ENCODE assay signal across 8 cellular contexts in the genomic region with DNA sequence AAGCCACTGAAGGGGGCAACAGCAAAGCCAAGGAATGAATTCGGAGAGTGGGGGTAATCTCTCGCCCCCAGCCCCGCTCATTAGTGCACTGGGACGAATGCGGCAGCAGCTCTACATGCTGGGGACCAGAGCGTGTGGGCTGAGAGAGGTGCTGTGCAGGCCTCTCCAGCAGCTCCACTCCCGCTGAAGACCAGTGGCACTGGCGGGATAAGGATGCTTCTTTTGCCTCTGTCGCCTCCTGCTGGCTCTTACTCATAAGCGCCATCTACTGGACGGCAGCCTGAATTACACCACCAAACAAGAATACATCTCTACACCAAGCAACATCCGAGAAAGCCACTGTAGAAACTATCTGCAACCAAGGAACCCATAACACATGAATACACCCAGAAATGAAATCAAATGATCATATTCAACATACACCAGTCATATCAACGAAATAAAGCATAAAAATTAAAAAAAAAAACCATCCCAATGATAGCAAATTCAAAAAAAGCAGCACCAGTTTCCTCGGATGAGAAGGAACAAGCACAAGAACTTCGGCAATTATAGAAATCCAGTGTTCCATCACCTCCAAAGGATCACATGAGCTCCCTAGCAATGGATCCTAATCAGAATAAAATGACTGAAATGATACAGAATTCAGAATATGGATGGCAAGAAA.
DNase-seq lines count a peak whose midpoint lies in the region; ATAC-seq, FAIRE-seq and TF ChIP-seq lines count a peak whose summit lies in the region.

No MANE protein-coding gene starts in this region.

- H3K4me1 ChIP-seq in pancreas, result no peaks in the 10 kb centered on the region

- CTCF ChIA-PET in activated CD4-positive, alpha-beta memory T cell treated with anti-CD3 and anti-CD28 coated beads, Interleukin-2, amount 10 ng/mL, durations not matched to agents 7 days and 5 days (lab: Charles Lee), result interaction anchor here (0.6 to 2.3 kb wide), 7 partner anchors 10 to 1103 kb away, joined by 3 to 9 read pairs (median 3); a partner anchor contains a TSS

- POLR2A ChIA-PET in activated CD4-positive, alpha-beta memory T cell treated with anti-CD3 and anti-CD28 coated beads, Interleukin-2, amount 10 ng/mL, durations not matched to agents 7 days and 5 days (lab: Charles Lee), result no interaction called here

- H3K4me3 Mint-ChIP-seq in activated CD4-positive, alpha-beta memory T cell treated with anti-CD3 and anti-CD28 coated beads, Interleukin-2, amount 10 ng/mL, durations not matched to agents 7 days and 5 days, result no peak overlapping the region

- no peak for TF ChIP-seq POLR2A in NB4 (IDR thresholded peaks at IDR 0.05; ENCODE audit: extremely low read depth, insufficient read length)

- no peak overlapping the region for H3K27ac ChIP-seq in C4-2B
- no peak overlapping the region for H3K27ac ChIP-seq in pancreas

- 77 to 79% methylated on average over 15 of the region's 15 CpGs for WGBS in pancreas, 2 donors

- H3K27me3 ChIP-seq in pancreas, result no peaks in the 10 kb centered on the region

- H3K36me3 Mint-ChIP-seq in activated CD4-positive, alpha-beta memory T cell treated with anti-CD3 and anti-CD28 coated beads, Interleukin-2, amount 10 ng/mL, durations not matched to agents 7 days and 5 days (ENCODE audit: low read depth), result no peaks in the 10 kb centered on the region

- H3K27ac Mint-ChIP-seq in activated CD4-positive, alpha-beta memory T cell treated with anti-CD3 and anti-CD28 coated beads, Interleukin-2, amount 10 ng/mL, durations not matched to agents 7 days and 5 days, result no peak overlapping the region

- no peaks in the 10 kb centered on the region for H3K9me3 Mint-ChIP-seq in activated CD4-positive, alpha-beta memory T cell treated with anti-CD3 and anti-CD28 coated beads, Interleukin-2, amount 10 ng/mL, durations not matched to agents 7 days and 5 days

- DNase-seq in NB4 (ENCODE audit: low read depth) (peak; percentile 78), pancreas (peak in 1 of 6 donors; percentile 48), sciatic nerve (ENCODE audit: low spot score) (no peak), NCI-H2227 treated with DMSO at 0.1 percent for 48 hours (lab: John Stamatoyannopoulos, UW) (no peak)
- peak; percentile 61 for DNase-seq in activated CD4-positive, alpha-beta memory T cell treated with anti-CD3 and anti-CD28 coated beads, Interleukin-2, amount 10 ng/mL, durations not matched to agents 7 days and 5 days

- ATAC-seq in GM21447 (IDR thresholded peaks at IDR 0.05; ENCODE audit: unreplicated experiment), result peak; percentile 38
- ATAC-seq in esophagus mucosa, result peak; percentile 69
- ATAC-seq in pancreas, result peak in 2 of 4 donors; percentile 12 to 17
- no peak for ATAC-seq in sciatic nerve

- no peak for FAIRE-seq in pancreas (lab: Jason Lieb, UNC)

- intact Hi-C loops in pancreas (cut with DNase I), result no loop called here
- intact Hi-C loops in sciatic nerve (cut with DNase I), result no loop called here

- H3K4me3 ChIP-seq in NB4 (ENCODE audit: low read depth, low read length) (no peak overlapping the region), pancreas (no peak overlapping the region)

- TF ChIP-seq CTCF in C4-2B (conservative IDR thresholded peaks at IDR 0.05) (peak; percentile 99), NB4 (IDR thresholded peaks at IDR 0.05; ENCODE audit: low read depth, low read length) (peak; percentile 98), pancreas (IDR thresholded peaks at IDR 0.05) (peak in 3 of 4 donors; percentile 20 to 28 (median 27))

- H3K9me3 ChIP-seq in pancreas, result no peaks in the 10 kb centered on the region

- H3K27me3 Mint-ChIP-seq in activated CD4-positive, alpha-beta memory T cell treated with anti-CD3 and anti-CD28 coated beads, Interleukin-2, amount 10 ng/mL, durations not matched to agents 7 days and 5 days, result no peaks in the 10 kb centered on the region

- H3K36me3 ChIP-seq in pancreas, result no peaks in the 10 kb centered on the region

- H3K4me1 Mint-ChIP-seq in activated CD4-positive, alpha-beta memory T cell treated with anti-CD3 and anti-CD28 coated beads, Interleukin-2, amount 10 ng/mL, durations not matched to agents 7 days and 5 days, result peaks cover 10% of the 10 kb centered on the region

Comparison
In these comparisons a context has a peak if more than half of its experiments do, and no peak if none do; other contexts are left out.
1. CTCF ChIP-seq: peak in every context shown above with its lines; median percentile 99 in C4-2B; 98 in NB4; 27 in pancreas.
2. DNase-seq: peak in NB4 (single experiment) and activated CD4-positive, alpha-beta memory T cell treated with anti-CD3 and anti-CD28 coated beads, Interleukin-2, amount 10 ng/mL, durations not matched to agents 7 days and 5 days (single experiment); none in sciatic nerve (single experiment) and NCI-H2227 treated with DMSO at 0.1 percent for 48 hours (single experiment).